Comparison of ENCODE assay signal across 10 cellular contexts in genomic region chr12:131174901-131175300, GRCh38.
"Had no signal": no experiment of that assay in that cellular context is flagged by ENCODE, and none has a peak within 500 bp of the region (broad histone marks: within the 10 kb centered on the region; RNA-seq: fewer than 3 reads in every experiment).

No MANE protein-coding gene starts in this region.

- H3K9ac ChIP-seq: GM23248 had no signal

- H3K9me3 ChIP-seq: HAP-1 had no signal

- H3K4me1 ChIP-seq: HAP-1 had no signal

- H3K36me3 ChIP-seq: HAP-1 had no signal

- DNase-seq: GM23248, GOT3, H7, H9, HCEC 1CT, HFFc6 had no signal

- H3K27ac ChIP-seq: GM23248 had no signal

- FAIRE-seq: H1, H54 had no signal

- H3K4me3 ChIP-seq: GM23248, GM23338, HAP-1 had no signal
